Comparison of ENCODE assay signal across 8 cellular contexts in genomic region chr9:15135167-15135792, GRCh38.
DNase-seq lines count a peak whose midpoint lies in the region; ATAC-seq and TF ChIP-seq lines count a peak whose summit lies in the region.

No MANE protein-coding gene starts in this region.

- no peaks in the 10 kb centered on the region for H3K9me3 Mint-ChIP-seq in CD4-positive, CD25-positive, alpha-beta regulatory T cell
- no peaks in the 10 kb centered on the region for H3K9me3 Mint-ChIP-seq in activated B cell treated with CpG ODN at 0.5 μM for 24 hours
- H3K9me3 Mint-ChIP-seq in stimulated activated naive B cell treated with anti-CD40 and anti-IgM and Interleukin-4, amounts not matched to agents 10 μg/mL and 1 μg/mL and 100 μg/mL, for 72 hours: no peaks in the 10 kb centered on the region

- H3K27me3 Mint-ChIP-seq in CD4-positive, CD25-positive, alpha-beta regulatory T cell: peaks cover 19% of the 10 kb centered on the region
- H3K27me3 Mint-ChIP-seq in activated B cell treated with CpG ODN at 0.5 μM for 24 hours: peaks cover 4% of the 10 kb centered on the region
- peaks cover 5% of the 10 kb centered on the region in 2 donors for H3K27me3 Mint-ChIP-seq in stimulated activated naive B cell treated with anti-CD40 and anti-IgM and Interleukin-4, amounts not matched to agents 10 μg/mL and 1 μg/mL and 100 μg/mL, for 72 hours

- intact Hi-C loops in activated B cell treated with CpG ODN at 0.5 μM for 24 hours (cut with micrococcal nuclease) (loop anchor here (1.0 to 10.0 kb wide), 3 partner anchors 31 to 1780 kb away; no protein-coding TSS in a partner anchor), dorsolateral prefrontal cortex (cut with DNase I) (loop anchor here in 1 of 2 donors (2.0 kb wide), 1 partner anchor 30 kb away; no protein-coding TSS in a partner anchor), lower leg skin (cut with DNase I; ENCODE audit: low total_unique reads) (no loop called here)

- peaks cover 0 to 10% (median 5%) of the 10 kb centered on the region in 4 donors for H3K4me1 Mint-ChIP-seq in CD4-positive, CD25-positive, alpha-beta regulatory T cell
- peaks cover 3% of the 10 kb centered on the region for H3K4me1 Mint-ChIP-seq in activated B cell treated with CpG ODN at 0.5 μM for 24 hours
- peaks cover 3 to 5% of the 10 kb centered on the region in 2 donors for H3K4me1 Mint-ChIP-seq in stimulated activated naive B cell treated with anti-CD40 and anti-IgM and Interleukin-4, amounts not matched to agents 10 μg/mL and 1 μg/mL and 100 μg/mL, for 72 hours

- POLR2A ChIA-PET in activated B cell treated with CpG ODN at 0.5 μM for 24 hours (lab: Charles Lee): no interaction called here

- CTCF ChIA-PET in activated B cell treated with CpG ODN at 0.5 μM for 24 hours (lab: Charles Lee): interaction anchor here (0.7 to 1.5 kb wide), 10 partner anchors 10 to 1778 kb away, joined by 3 to 7 read pairs (median 4); no protein-coding TSS in a partner anchor

- ATAC-seq in CD4-positive, CD25-positive, alpha-beta regulatory T cell (ENCODE audit: low read depth in 2 of 2): peak; percentile 62 to 70
- ATAC-seq in GM19025 (IDR thresholded peaks at IDR 0.05; ENCODE audit: low read depth, unreplicated experiment): peak; percentile 87
- peak; percentile 93 for ATAC-seq in HG03159 (IDR thresholded peaks at IDR 0.05; ENCODE audit: unreplicated experiment)
- peak; percentile 65 for ATAC-seq in activated B cell treated with CpG ODN at 0.5 μM for 24 hours (ENCODE audit: low read depth)
- ATAC-seq in stimulated activated naive B cell treated with anti-CD40 and anti-IgM and Interleukin-4, amounts not matched to agents 10 μg/mL and 1 μg/mL and 100 μg/mL, for 72 hours (replicated peaks): peak; percentile 71 to 73

- H3K36me3 ChIP-seq in CD4-positive, CD25-positive, alpha-beta regulatory T cell (ENCODE audit: control insufficient read depth, insufficient read depth, low read length): no peaks in the 10 kb centered on the region

- no peak overlapping the region for H3K27ac ChIP-seq in CD4-positive, CD25-positive, alpha-beta regulatory T cell (ENCODE audit: insufficient read depth, low read length, poor library complexity, severe bottlenecking)
- H3K27ac ChIP-seq in dorsolateral prefrontal cortex: peak overlapping the region in 5 of 59 donors; percentile 16 to 61 (median 35)

- H3K4me3 Mint-ChIP-seq in CD4-positive, CD25-positive, alpha-beta regulatory T cell: no peak overlapping the region
- no peak overlapping the region for H3K4me3 Mint-ChIP-seq in activated B cell treated with CpG ODN at 0.5 μM for 24 hours
- no peak overlapping the region for H3K4me3 Mint-ChIP-seq in stimulated activated naive B cell treated with anti-CD40 and anti-IgM and Interleukin-4, amounts not matched to agents 10 μg/mL and 1 μg/mL and 100 μg/mL, for 72 hours

- no peaks in the 10 kb centered on the region for H3K9me3 ChIP-seq in CD4-positive, CD25-positive, alpha-beta regulatory T cell (ENCODE audit: control insufficient read depth in 2 of 2, low read length in 2 of 2)

- TF ChIP-seq CTCF in activated B cell treated with CpG ODN at 0.5 μM for 24 hours (IDR thresholded peaks at IDR 0.05): no peak
- TF ChIP-seq CTCF in dorsolateral prefrontal cortex (IDR thresholded peaks at IDR 0.05 in 54 of 56, conservative IDR thresholded peaks at IDR 0.05 in 2 of 56; ENCODE audit: low read depth in 1 of 56, partially characterized antibody in 56 of 56): peak; percentile 63 to 94 (median 89)
- TF ChIP-seq CTCF in lower leg skin (IDR thresholded peaks at IDR 0.05): peak in 1 of 3 donors; percentile 80

- 21 to 25% methylated on average over 18 of the region's 18 CpGs for WGBS in lower leg skin, 2 donors

- no peaks in the 10 kb centered on the region for H3K36me3 Mint-ChIP-seq in CD4-positive, CD25-positive, alpha-beta regulatory T cell
- no peaks in the 10 kb centered on the region for H3K36me3 Mint-ChIP-seq in activated B cell treated with CpG ODN at 0.5 μM for 24 hours (ENCODE audit: low read depth)
- no peaks in the 10 kb centered on the region for H3K36me3 Mint-ChIP-seq in stimulated activated naive B cell treated with anti-CD40 and anti-IgM and Interleukin-4, amounts not matched to agents 10 μg/mL and 1 μg/mL and 100 μg/mL, for 72 hours

- peak overlapping the region; percentile 41 for H3K4me3 ChIP-seq in CD4-positive, CD25-positive, alpha-beta regulatory T cell (ENCODE audit: low read depth, low read length)
- peak overlapping the region in 51 of 59 donors; percentile 5 to 58 (median 36) for H3K4me3 ChIP-seq in dorsolateral prefrontal cortex
- H3K4me3 ChIP-seq in lower leg skin (ENCODE audit: low read depth, poor library complexity, severe bottlenecking): no peak overlapping the region

- no peak overlapping the region for H3K27ac Mint-ChIP-seq in CD4-positive, CD25-positive, alpha-beta regulatory T cell
- H3K27ac Mint-ChIP-seq in activated B cell treated with CpG ODN at 0.5 μM for 24 hours: no peak overlapping the region
- peak overlapping the region; percentile 4 for H3K27ac Mint-ChIP-seq in stimulated activated naive B cell treated with anti-CD40 and anti-IgM and Interleukin-4, amounts not matched to agents 10 μg/mL and 1 μg/mL and 100 μg/mL, for 72 hours

- peak; percentile 5 to 56 (median 47) for DNase-seq in CD4-positive, CD25-positive, alpha-beta regulatory T cell
- peak; percentile 93 for DNase-seq in NCI-H2196 (lab: John Stamatoyannopoulos, UW; ENCODE audit: unreplicated experiment)
- no peak for DNase-seq in activated B cell treated with CpG ODN at 0.5 μM for 24 hours
- peak in 8 of 10 donors; percentile 37 to 67 (median 51) for DNase-seq in dorsolateral prefrontal cortex
- DNase-seq in lower leg skin (ENCODE audit: low spot score in 2 of 2): peak; percentile 51 to 88
- peak; percentile 10 for DNase-seq in stimulated activated naive B cell treated with anti-CD40 and anti-IgM and Interleukin-4, amounts not matched to agents 10 μg/mL and 1 μg/mL and 100 μg/mL, for 72 hours

- peaks cover 5% of the 10 kb centered on the region for H3K4me1 ChIP-seq in CD4-positive, CD25-positive, alpha-beta regulatory T cell (ENCODE audit: control insufficient read depth, insufficient read depth, low read length, poor library complexity, severe bottlenecking)

- TF ChIP-seq POLR2A in lower leg skin (IDR thresholded peaks at IDR 0.05): no peak

- no peaks in the 10 kb centered on the region for H3K27me3 ChIP-seq in CD4-positive, CD25-positive, alpha-beta regulatory T cell (ENCODE audit: control insufficient read depth, insufficient read depth, low read length)
- H3K27me3 ChIP-seq in dorsolateral prefrontal cortex: no peaks in the 10 kb centered on the region
